In the genomic region with DNA sequence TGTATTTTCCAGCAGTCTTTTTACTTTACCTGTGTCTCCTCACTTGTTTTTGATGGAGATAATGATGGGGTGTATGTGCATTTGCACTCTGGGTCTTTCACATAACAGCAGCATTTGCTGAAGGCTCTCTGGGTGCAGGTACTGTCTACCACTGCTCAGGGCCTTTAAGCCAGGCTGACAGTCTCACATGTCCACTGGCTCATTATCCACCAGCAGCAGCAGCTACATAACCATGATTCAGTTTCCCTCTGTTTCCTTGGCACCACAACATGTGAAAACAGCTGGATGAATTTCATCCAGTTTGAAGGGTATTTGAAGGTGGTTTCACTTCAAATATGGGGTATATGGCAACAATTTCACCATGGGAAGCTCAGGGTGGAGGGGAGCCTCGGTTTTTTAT, we compare ENCODE assay signal across 17 cellular contexts. TPM values are rescaled to one million over a fixed set of nuclear protein-coding genes. Genes with fewer than 3 reads are reported as not detected.
A peak's percentile ranks its signal among the peaks of the same experiment; 100 is the strongest.
DNase-seq lines count a peak whose midpoint lies in the region; ATAC-seq and TF ChIP-seq lines count a peak whose summit lies in the region.
"Had no signal": no experiment of that assay in that cellular context is flagged by ENCODE, and none has a peak within 500 bp of the region (broad histone marks: within the 10 kb centered on the region; RNA-seq: fewer than 3 reads in every experiment).

No MANE protein-coding gene starts in this region.

- H3K4me3 ChIP-seq in HUES6 (ENCODE audit: low read depth, low read length) (no peak overlapping the region), kidney epithelial cell (ENCODE audit: low read depth, low read length) (no peak overlapping the region)
- H3K4me3 ChIP-seq: K562, tibial nerve had no signal

- H3K36me3 Mint-ChIP-seq in brain: peaks cover 6% of the 10 kb centered on the region
- H3K36me3 Mint-ChIP-seq in activated naive CD8-positive, alpha-beta T cell treated with anti-CD3 and anti-CD28 coated beads, Interleukin-2, amount 50 U/mL, for 24 hours (ENCODE audit: low read depth): no peaks in the 10 kb centered on the region

- H3K27ac ChIP-seq in HUES6 (ENCODE audit: low read depth, low read length): peak overlapping the region; percentile 87; the same call in 1 of the 2 replicates

- peak overlapping the region; percentile 4 for H3K9ac ChIP-seq in HUES6 (ENCODE audit: low read length)

- peaks cover 32% of the 10 kb centered on the region for H3K4me1 Mint-ChIP-seq in brain
- H3K4me1 Mint-ChIP-seq in activated naive CD8-positive, alpha-beta T cell treated with anti-CD3 and anti-CD28 coated beads, Interleukin-2, amount 50 U/mL, for 24 hours: no peaks in the 10 kb centered on the region
- H3K4me1 Mint-ChIP-seq in stimulated activated naive CD8-positive, alpha-beta T cell treated with anti-CD3 and anti-CD28 coated beads, Interleukin-15, amount 100 ng/mL, for 72 hours: no peaks in the 10 kb centered on the region
- H3K4me1 Mint-ChIP-seq: activated CD4-positive, alpha-beta memory T cell treated with anti-CD3 and anti-CD28 coated beads, Interleukin-2, amount 10 ng/mL, durations not matched to agents 7 days and 5 days had no signal

- peaks cover 14% of the 10 kb centered on the region for H3K9me3 ChIP-seq in HUES6 (ENCODE audit: control insufficient read depth, insufficient read depth, low read depth, low read length)

- H3K27ac Mint-ChIP-seq in brain: peak overlapping the region in 3 of 5 experiments; percentile 38 to 83 (median 81)
- H3K27ac Mint-ChIP-seq in activated naive CD8-positive, alpha-beta T cell treated with anti-CD3 and anti-CD28 coated beads, Interleukin-2, amount 50 U/mL, for 24 hours: no peak overlapping the region
- peak overlapping the region in 1 of 2 donors; percentile 48 for H3K27ac Mint-ChIP-seq in stimulated activated naive CD8-positive, alpha-beta T cell treated with anti-CD3 and anti-CD28 coated beads, Interleukin-15, amount 100 ng/mL, for 72 hours
- H3K27ac Mint-ChIP-seq: activated CD4-positive, alpha-beta memory T cell treated with anti-CD3 and anti-CD28 coated beads, Interleukin-2, amount 10 ng/mL, durations not matched to agents 7 days and 5 days had no signal

- H3K9me3 Mint-ChIP-seq in brain: peaks cover 18 to 27% (median 26%) of the 10 kb centered on the region in 5 experiments
- H3K9me3 Mint-ChIP-seq in activated naive CD8-positive, alpha-beta T cell treated with anti-CD3 and anti-CD28 coated beads, Interleukin-2, amount 50 U/mL, for 24 hours: peaks cover 7% of the 10 kb centered on the region
- peaks cover 0 to 19% of the 10 kb centered on the region in 2 donors for H3K9me3 Mint-ChIP-seq in stimulated activated naive CD8-positive, alpha-beta T cell treated with anti-CD3 and anti-CD28 coated beads, Interleukin-15, amount 100 ng/mL, for 72 hours
- H3K9me3 Mint-ChIP-seq: activated CD4-positive, alpha-beta memory T cell treated with anti-CD3 and anti-CD28 coated beads, Interleukin-2, amount 10 ng/mL, durations not matched to agents 7 days and 5 days had no signal

- TF ChIP-seq CTCF in brain (conservative IDR thresholded peaks at IDR 0.05): no peak
- TF ChIP-seq CTCF in kidney epithelial cell (IDR thresholded peaks at IDR 0.05; ENCODE audit: insufficient read depth, low read length, poor library complexity, severe bottlenecking): no peak

- ATAC-seq in activated naive CD8-positive, alpha-beta T cell treated with anti-CD3 and anti-CD28 coated beads, Interleukin-2, amount 50 U/mL, for 24 hours: no peak
- ATAC-seq in stimulated activated naive CD8-positive, alpha-beta T cell treated with anti-CD3 and anti-CD28 coated beads, Interleukin-15, amount 100 ng/mL, for 72 hours: no peak
- ATAC-seq: K562 had no signal

- H3K27me3 ChIP-seq in HUES6 (ENCODE audit: control insufficient read depth, insufficient read depth, low read length) (no peaks in the 10 kb centered on the region), kidney epithelial cell (ENCODE audit: control insufficient read depth, insufficient read depth, low read length) (no peaks in the 10 kb centered on the region)
- H3K27me3 ChIP-seq: tibial nerve had no signal

- peaks cover 40% of the 10 kb centered on the region for H3K4me1 ChIP-seq in HUES6 (ENCODE audit: control insufficient read depth, insufficient read depth, low read length)

- no peak overlapping the region for H3K4me3 Mint-ChIP-seq in brain
- H3K4me3 Mint-ChIP-seq in activated naive CD8-positive, alpha-beta T cell treated with anti-CD3 and anti-CD28 coated beads, Interleukin-2, amount 50 U/mL, for 24 hours: no peak overlapping the region
- H3K4me3 Mint-ChIP-seq in stimulated activated naive CD8-positive, alpha-beta T cell treated with anti-CD3 and anti-CD28 coated beads, Interleukin-15, amount 100 ng/mL, for 72 hours: no peak overlapping the region
- H3K4me3 Mint-ChIP-seq: activated CD4-positive, alpha-beta memory T cell treated with anti-CD3 and anti-CD28 coated beads, Interleukin-2, amount 10 ng/mL, durations not matched to agents 7 days and 5 days; mesothelial cell of epicardium had no signal

- DNase-seq in A172 (ENCODE audit: low spot score): peak; percentile 12
- peak; percentile 28 for DNase-seq in kidney epithelial cell (ENCODE audit: low read depth)
- DNase-seq in activated naive CD8-positive, alpha-beta T cell treated with anti-CD3 and anti-CD28 coated beads, Interleukin-2, amount 50 U/mL, for 24 hours: no peak
- DNase-seq in NCI-H1105 treated with DMSO at 0.1 percent for 48 hours (lab: John Stamatoyannopoulos, UW): no peak
- DNase-seq in NCI-H345 treated with DMSO at 0.1 percent for 48 hours (lab: John Stamatoyannopoulos, UW; ENCODE audit: unreplicated experiment): no peak
- no peak for DNase-seq in stimulated activated naive CD8-positive, alpha-beta T cell treated with anti-CD3 and anti-CD28 coated beads, Interleukin-15, amount 100 ng/mL, for 72 hours
- DNase-seq: activated CD4-positive, alpha-beta memory T cell treated with anti-CD3 and anti-CD28 coated beads, Interleukin-2, amount 10 ng/mL, durations not matched to agents 7 days and 5 days; activated gamma-delta T cell treated with Interleukin-2 at 50 U/mL for 16 hours; central memory CD4-positive, alpha-beta T cell; DND-41; NCI-H1694; NCI-H526 had no signal

- H3K27me3 Mint-ChIP-seq in brain: peaks cover 12% of the 10 kb centered on the region
- peaks cover 15% of the 10 kb centered on the region for H3K27me3 Mint-ChIP-seq in activated naive CD8-positive, alpha-beta T cell treated with anti-CD3 and anti-CD28 coated beads, Interleukin-2, amount 50 U/mL, for 24 hours
- H3K27me3 Mint-ChIP-seq in stimulated activated naive CD8-positive, alpha-beta T cell treated with anti-CD3 and anti-CD28 coated beads, Interleukin-15, amount 100 ng/mL, for 72 hours: peaks cover 32% of the 10 kb centered on the region

- H3K36me3 ChIP-seq in HUES6 (ENCODE audit: control insufficient read depth, insufficient read depth, low read length): no peaks in the 10 kb centered on the region
- H3K36me3 ChIP-seq in kidney epithelial cell (ENCODE audit: control insufficient read depth, insufficient read depth, low read length): no peaks in the 10 kb centered on the region
- H3K36me3 ChIP-seq: tibial nerve had no signal

RNA-seq across cellular contexts. Expression of a gene that starts 41.2 kb away (rescaled TPM):
- 7.0 and 9.7 TPM in 2 replicates for total RNA-seq in A172 (2014; rRNA removed; shearing (Covaris generic))
- polyA plus RNA-seq in brain (ENCODE audit: insufficient read depth, low read depth, low replicate concordance): 0.80 TPM
- 18.6 and 21.5 TPM in 2 replicates for total RNA-seq in kidney epithelial cell
- polyA plus RNA-seq: K562 had no signal

Comparison
In these comparisons a context has a peak if more than half of its experiments do, and no peak if none do; other contexts are left out.
1. DNase-seq: peak in A172 (single experiment) and kidney epithelial cell (single experiment); none in activated naive CD8-positive, alpha-beta T cell treated with anti-CD3 and anti-CD28 coated beads, Interleukin-2, amount 50 U/mL, for 24 hours (single experiment), NCI-H1105 treated with DMSO at 0.1 percent for 48 hours (single experiment), NCI-H345 treated with DMSO at 0.1 percent for 48 hours (single experiment) and stimulated activated naive CD8-positive, alpha-beta T cell treated with anti-CD3 and anti-CD28 coated beads, Interleukin-15, amount 100 ng/mL, for 72 hours (0 of 2).